In the genomic region with DNA sequence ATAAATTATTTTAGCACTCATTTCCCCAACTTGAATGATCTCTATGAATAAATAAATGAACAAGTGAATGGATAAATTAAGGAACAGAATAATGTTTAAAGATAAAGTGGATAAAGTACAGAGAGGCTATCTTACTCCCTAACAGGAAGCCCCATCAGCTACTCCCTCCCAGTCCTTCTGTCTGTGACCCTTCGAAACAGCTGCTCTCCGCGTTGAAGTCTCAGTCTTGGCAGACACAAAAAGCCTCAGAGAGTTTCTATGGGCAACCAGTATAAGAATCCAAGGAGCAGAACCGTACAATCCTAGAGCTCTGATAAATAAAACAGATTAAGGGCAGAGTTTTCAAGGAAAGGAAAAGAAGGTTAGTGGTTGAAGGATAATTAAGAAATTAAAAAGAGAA, we compare ENCODE assay signal across 24 cellular contexts. TPM values are rescaled to one million over a fixed set of nuclear protein-coding genes. Genes with fewer than 3 reads are reported as not detected.
"Had no signal": no experiment of that assay in that cellular context is flagged by ENCODE, and none has a peak within 500 bp of the region (broad histone marks: within the 10 kb centered on the region; RNA-seq: fewer than 3 reads in every experiment).

No MANE protein-coding gene starts in this region.

- H3K4me1 ChIP-seq: esophagus muscularis mucosa, gastrocnemius medialis, lower lobe of right lung, prostate gland, transverse colon had no signal

- H3K9me3 Mint-ChIP-seq: activated CD4-positive, alpha-beta memory T cell treated with anti-CD3 and anti-CD28 coated beads, Interleukin-2, amount 10 ng/mL, durations not matched to agents 7 days and 5 days; activated CD4-positive, alpha-beta T cell treated with anti-CD3 and anti-CD28 coated beads, Interleukin-2, amount 10 ng/mL, durations not matched to agents 24 days and 14 days; stimulated activated naive CD8-positive, alpha-beta T cell treated with anti-CD3 and anti-CD28 coated beads, Interleukin-15, Interleukin-2, amounts not matched to agents 100 ng/mL and 50 ng/mL, for 24 hours had no signal

- H3K9me3 ChIP-seq: esophagus muscularis mucosa, gastrocnemius medialis, heart right ventricle, lower lobe of right lung, prostate gland, transverse colon had no signal

- H3K27me3 ChIP-seq: brain microvascular endothelial cell, esophagus muscularis mucosa, gastrocnemius medialis, heart right ventricle, transverse colon had no signal

- H3K27ac ChIP-seq: brain microvascular endothelial cell, esophagus muscularis mucosa, lower lobe of right lung, prostate gland, transverse colon had no signal

- H3K27ac Mint-ChIP-seq: activated CD4-positive, alpha-beta memory T cell treated with anti-CD3 and anti-CD28 coated beads, Interleukin-2, amount 10 ng/mL, durations not matched to agents 7 days and 5 days; activated CD4-positive, alpha-beta T cell treated with anti-CD3 and anti-CD28 coated beads, Interleukin-2, amount 10 ng/mL, durations not matched to agents 24 days and 14 days; effector memory CD8-positive, alpha-beta T cell; naive B cell; stimulated activated naive CD8-positive, alpha-beta T cell treated with anti-CD3 and anti-CD28 coated beads, Interleukin-15, Interleukin-2, amounts not matched to agents 100 ng/mL and 50 ng/mL, for 24 hours had no signal

- H3K4me3 ChIP-seq: esophagus muscularis mucosa, gastrocnemius medialis, heart right ventricle, lower lobe of right lung, prostate gland, transverse colon had no signal

- DNase-seq: activated CD4-positive, alpha-beta memory T cell treated with anti-CD3 and anti-CD28 coated beads, Interleukin-2, amount 10 ng/mL, durations not matched to agents 7 days and 5 days; activated CD4-positive, alpha-beta T cell treated with anti-CD3 and anti-CD28 coated beads, Interleukin-2, amount 10 ng/mL, durations not matched to agents 24 days and 14 days; activated gamma-delta T cell; activated naive CD4-positive, alpha-beta T cell treated with anti-CD3 and anti-CD28 coated beads, Interleukin-2, amount 50 U/mL, for 16 hours; aorta; brain microvascular endothelial cell; central memory CD4-positive, alpha-beta T cell; effector memory CD8-positive, alpha-beta T cell; gastrocnemius medialis; heart right ventricle; islet precursor cell; left cardiac atrium; lower lobe of right lung; naive B cell; stimulated activated CD4-positive, alpha-beta T cell treated with anti-CD3 and anti-CD28 coated beads, Interleukin-1b, Interleukin-23, amount 100 ng/mL, for 48 hours; substantia nigra; transverse colon had no signal

- FAIRE-seq: colon, endothelial cell of umbilical vein, urothelium cell line had no signal

- H3K4me3 Mint-ChIP-seq: activated CD4-positive, alpha-beta memory T cell treated with anti-CD3 and anti-CD28 coated beads, Interleukin-2, amount 10 ng/mL, durations not matched to agents 7 days and 5 days; activated CD4-positive, alpha-beta T cell treated with anti-CD3 and anti-CD28 coated beads, Interleukin-2, amount 10 ng/mL, durations not matched to agents 24 days and 14 days; effector memory CD8-positive, alpha-beta T cell; naive B cell; neural crest cell; stimulated activated naive CD8-positive, alpha-beta T cell treated with anti-CD3 and anti-CD28 coated beads, Interleukin-15, Interleukin-2, amounts not matched to agents 100 ng/mL and 50 ng/mL, for 24 hours had no signal

- H3K36me3 ChIP-seq: brain microvascular endothelial cell, esophagus muscularis mucosa, gastrocnemius medialis, heart right ventricle, lower lobe of right lung, prostate gland, transverse colon had no signal

- H3K4me1 Mint-ChIP-seq: activated CD4-positive, alpha-beta memory T cell treated with anti-CD3 and anti-CD28 coated beads, Interleukin-2, amount 10 ng/mL, durations not matched to agents 7 days and 5 days; activated CD4-positive, alpha-beta T cell treated with anti-CD3 and anti-CD28 coated beads, Interleukin-2, amount 10 ng/mL, durations not matched to agents 24 days and 14 days; naive B cell had no signal

- H3K27me3 Mint-ChIP-seq: activated CD4-positive, alpha-beta memory T cell treated with anti-CD3 and anti-CD28 coated beads, Interleukin-2, amount 10 ng/mL, durations not matched to agents 7 days and 5 days; activated CD4-positive, alpha-beta T cell treated with anti-CD3 and anti-CD28 coated beads, Interleukin-2, amount 10 ng/mL, durations not matched to agents 24 days and 14 days; effector memory CD8-positive, alpha-beta T cell; stimulated activated naive CD8-positive, alpha-beta T cell treated with anti-CD3 and anti-CD28 coated beads, Interleukin-15, Interleukin-2, amounts not matched to agents 100 ng/mL and 50 ng/mL, for 24 hours had no signal

- H3K36me3 Mint-ChIP-seq: naive B cell had no signal

RNA-seq across cellular contexts. Expression of a gene that starts 35.0 kb away (rescaled TPM):
- total RNA-seq: activated CD4-positive, alpha-beta memory T cell treated with anti-CD3 and anti-CD28 coated beads, Interleukin-2, amount 10 ng/mL, durations not matched to agents 7 days and 5 days; activated CD4-positive, alpha-beta T cell treated with anti-CD3 and anti-CD28 coated beads, Interleukin-2, amount 10 ng/mL, durations not matched to agents 24 days and 14 days had no signal
